ENCODE assay signal across 11 cellular contexts in the genomic region with DNA sequence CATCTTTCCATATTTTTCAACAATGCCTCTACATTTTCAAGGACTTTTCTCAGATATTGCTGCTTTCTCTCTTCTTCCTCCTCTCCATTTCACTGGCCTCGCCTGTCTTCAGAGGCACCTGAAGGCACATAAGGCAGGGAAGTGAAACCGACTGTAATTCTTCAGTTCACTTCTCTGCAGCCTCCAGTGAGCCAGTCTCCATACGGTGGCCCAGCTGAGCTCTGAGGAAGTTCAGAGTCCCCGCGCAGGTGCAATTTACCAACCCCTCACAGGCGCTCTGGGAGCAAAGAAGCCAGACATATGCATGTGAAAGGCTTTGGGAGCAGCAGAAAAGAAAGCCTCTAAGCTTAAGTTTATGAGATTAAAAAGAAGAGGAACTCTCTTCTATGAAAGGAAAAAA. TPM values are rescaled to one million over a fixed set of nuclear protein-coding genes. Genes with fewer than 3 reads are reported as not detected.
DNase-seq lines count a peak whose midpoint lies in the region; ATAC-seq and TF ChIP-seq lines count a peak whose summit lies in the region.
"Had no signal": no experiment of that assay in that cellular context is flagged by ENCODE, and none has a peak within 500 bp of the region (broad histone marks: within the 10 kb centered on the region; RNA-seq: fewer than 3 reads in every experiment).

No MANE protein-coding gene starts in this region.

- H3K4me1 Mint-ChIP-seq in progenitor cell of endocrine pancreas (ENCODE audit: low read depth): no peaks in the 10 kb centered on the region

- H3K27ac Mint-ChIP-seq in progenitor cell of endocrine pancreas: no peak overlapping the region

- no peak overlapping the region for H3K4me3 Mint-ChIP-seq in progenitor cell of endocrine pancreas (ENCODE audit: low read depth)

- TF ChIP-seq CTCF in GM10266 (IDR thresholded peaks at IDR 0.05; ENCODE audit: control insufficient read depth, insufficient read depth, low read depth, missing control alignments): no peak
- TF ChIP-seq CTCF in progenitor cell of endocrine pancreas (IDR thresholded peaks at IDR 0.05; ENCODE audit: unreplicated experiment): no peak

- peak; percentile 32 for DNase-seq in GM10266 (ENCODE audit: extremely low spot score)
- peak; percentile 94 for DNase-seq in RPMI8226
- DNase-seq in NCI-H1930 (lab: John Stamatoyannopoulos, UW): no peak
- DNase-seq in NCI-H187 treated with DMSO at 0.1 percent for 48 hours (lab: John Stamatoyannopoulos, UW): no peak
- DNase-seq in progenitor cell of endocrine pancreas (ENCODE audit: low spot score, unreplicated experiment): no peak
- DNase-seq in stimulated activated CD4-positive, alpha-beta T cell treated with anti-CD3 and anti-CD28 coated beads, Interleukin-12 subunit alpha, Interleukin-12 subunit beta, amount 100 ng/mL, for 4 hours: no peak
- DNase-seq: activated effector memory CD4-positive, alpha-beta T cell treated with Interleukin-2 at 50 U/mL for 16 hours; C1 segment of cervical spinal cord had no signal

- no peaks in the 10 kb centered on the region for H3K9me3 Mint-ChIP-seq in progenitor cell of endocrine pancreas (ENCODE audit: low read depth)

- H3K27me3 Mint-ChIP-seq in progenitor cell of endocrine pancreas: no peaks in the 10 kb centered on the region

- peaks cover 1% of the 10 kb centered on the region for H3K36me3 Mint-ChIP-seq in progenitor cell of endocrine pancreas (ENCODE audit: insufficient read depth)

- peak; percentile 98 for ATAC-seq in GM19467 (IDR thresholded peaks at IDR 0.05; ENCODE audit: unreplicated experiment)
- peak; percentile 78 for ATAC-seq in HG03060 (IDR thresholded peaks at IDR 0.05; ENCODE audit: low read depth, unreplicated experiment)

RNA-seq across cellular contexts. Expression of gene KLHL14, which starts 12.4 kb away (rescaled TPM):
- total RNA-seq in progenitor cell of endocrine pancreas: 7.0 and 7.8 TPM in 2 replicates
- total RNA-seq: HT1080 had no signal

Comparison
In these comparisons a context has a peak if more than half of its experiments do, and no peak if none do; other contexts are left out.
1. DNase-seq: peak in GM10266 (single experiment) and RPMI8226 (single experiment); none in NCI-H1930 (0 of 2), NCI-H187 treated with DMSO at 0.1 percent for 48 hours (single experiment), progenitor cell of endocrine pancreas (single experiment) and stimulated activated CD4-positive, alpha-beta T cell treated with anti-CD3 and anti-CD28 coated beads, Interleukin-12 subunit alpha, Interleukin-12 subunit beta, amount 100 ng/mL, for 4 hours (single experiment).